ENCODE assay signal across 21 cellular contexts in the genomic region with DNA sequence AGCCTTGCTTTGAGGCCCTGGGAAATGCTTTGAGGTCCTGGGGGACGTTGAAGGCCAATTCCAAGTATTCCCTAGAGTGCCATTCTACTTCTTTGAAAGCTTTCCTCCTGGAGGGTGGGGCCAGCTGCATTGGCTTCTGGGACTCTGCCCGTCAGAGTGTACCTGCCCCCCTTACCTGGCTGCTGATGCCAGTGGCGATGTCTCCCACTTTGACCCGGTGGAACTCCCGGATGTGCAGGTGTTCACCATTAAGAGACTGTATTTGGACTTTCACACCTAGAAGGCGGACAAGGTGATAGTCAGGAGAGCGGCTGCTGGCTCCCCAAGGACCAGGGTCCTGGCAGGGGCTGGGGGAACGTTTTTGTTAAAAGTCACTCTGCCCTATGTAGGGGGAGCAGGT. TPM values are rescaled to one million over a fixed set of nuclear protein-coding genes. Genes with fewer than 3 reads are reported as not detected.
DNase-seq lines count a peak whose midpoint lies in the region; ATAC-seq, FAIRE-seq and TF ChIP-seq lines count a peak whose summit lies in the region.
"Had no signal": no experiment of that assay in that cellular context is flagged by ENCODE, and none has a peak within 500 bp of the region (broad histone marks: within the 10 kb centered on the region; RNA-seq: fewer than 3 reads in every experiment).

No MANE protein-coding gene starts in this region.

- H3K27ac Mint-ChIP-seq in activated naive CD8-positive, alpha-beta T cell treated with anti-CD3 and anti-CD28 coated beads, Interleukin-2, amount 10 ng/mL, durations not matched to agents 7 days and 5 days = peak overlapping the region; percentile 9
- no peak overlapping the region for H3K27ac Mint-ChIP-seq in activated naive CD8-positive, alpha-beta T cell treated with anti-CD3 and anti-CD28 coated beads, Interleukin-2, amount 50 U/mL, for 24 hours
- H3K27ac Mint-ChIP-seq in CD14-positive monocyte = no peak overlapping the region

- H3K9ac ChIP-seq in duodenal mucosa (ENCODE audit: low read depth in 1 of 2, low read length in 2 of 2) = peak overlapping the region in 1 of 2 donors; percentile 51

- peak overlapping the region; percentile 22 for H3K27ac ChIP-seq in duodenal mucosa (ENCODE audit: low read depth, low read length)
- H3K27ac ChIP-seq in small intestine (ENCODE audit: low read depth in 1 of 2, low read length in 1 of 2) = peak overlapping the region; percentile 69 to 83
- H3K27ac ChIP-seq: BLaER1 treated with 17β-estradiol and CSF1 and Interleukin-3, amounts not matched to agents 10 nM and 100 nM had no signal

- TF ChIP-seq CTCF in CD14-positive monocyte (IDR thresholded peaks at IDR 0.05) = no peak

- no peak overlapping the region for H3K4me3 Mint-ChIP-seq in activated naive CD8-positive, alpha-beta T cell treated with anti-CD3 and anti-CD28 coated beads, Interleukin-2, amount 10 ng/mL, durations not matched to agents 7 days and 5 days
- no peak overlapping the region for H3K4me3 Mint-ChIP-seq in activated naive CD8-positive, alpha-beta T cell treated with anti-CD3 and anti-CD28 coated beads, Interleukin-2, amount 50 U/mL, for 24 hours
- no peak overlapping the region for H3K4me3 Mint-ChIP-seq in CD14-positive monocyte
- H3K4me3 Mint-ChIP-seq: CD8-positive, alpha-beta memory T cell; HFFc6 had no signal

- peaks cover 48 to 49% of the 10 kb centered on the region in 2 donors for H3K4me1 ChIP-seq in duodenal mucosa (ENCODE audit: control insufficient read depth in 1 of 2, insufficient read depth in 2 of 2, low read length in 2 of 2)
- H3K4me1 ChIP-seq in small intestine (ENCODE audit: control insufficient read depth in 2 of 2, insufficient read depth in 1 of 2, low read depth in 1 of 2, low read length in 1 of 2) = peaks cover 12 to 23% of the 10 kb centered on the region in 2 donors

- no peak for ATAC-seq in activated naive CD8-positive, alpha-beta T cell treated with anti-CD3 and anti-CD28 coated beads, Interleukin-2, amount 10 ng/mL, durations not matched to agents 7 days and 5 days (ENCODE audit: low read depth)
- no peak for ATAC-seq in activated naive CD8-positive, alpha-beta T cell treated with anti-CD3 and anti-CD28 coated beads, Interleukin-2, amount 50 U/mL, for 24 hours
- ATAC-seq: HepG2 had no signal

- H3K9me3 ChIP-seq in duodenal mucosa (ENCODE audit: control insufficient read depth in 1 of 2, low read length in 2 of 2) (no peaks in the 10 kb centered on the region), small intestine (ENCODE audit: control insufficient read depth, low read depth) (no peaks in the 10 kb centered on the region)
- H3K9me3 ChIP-seq: BLaER1 treated with 17β-estradiol and CSF1 and Interleukin-3, amounts not matched to agents 10 nM and 100 nM had no signal

- H3K4me1 Mint-ChIP-seq in activated naive CD8-positive, alpha-beta T cell treated with anti-CD3 and anti-CD28 coated beads, Interleukin-2, amount 10 ng/mL, durations not matched to agents 7 days and 5 days = peaks cover 20% of the 10 kb centered on the region
- H3K4me1 Mint-ChIP-seq in activated naive CD8-positive, alpha-beta T cell treated with anti-CD3 and anti-CD28 coated beads, Interleukin-2, amount 50 U/mL, for 24 hours = peaks cover 43% of the 10 kb centered on the region
- H3K4me1 Mint-ChIP-seq in CD14-positive monocyte = peaks cover 14% of the 10 kb centered on the region

- no peaks in the 10 kb centered on the region for H3K9me3 Mint-ChIP-seq in activated naive CD8-positive, alpha-beta T cell treated with anti-CD3 and anti-CD28 coated beads, Interleukin-2, amount 10 ng/mL, durations not matched to agents 7 days and 5 days
- H3K9me3 Mint-ChIP-seq in activated naive CD8-positive, alpha-beta T cell treated with anti-CD3 and anti-CD28 coated beads, Interleukin-2, amount 50 U/mL, for 24 hours = no peaks in the 10 kb centered on the region
- peaks cover 0 to 2% (median 0%) of the 10 kb centered on the region in 7 donors for H3K9me3 Mint-ChIP-seq in CD14-positive monocyte
- H3K9me3 Mint-ChIP-seq: CD8-positive, alpha-beta memory T cell; HFFc6 had no signal

- no peak for DNase-seq in activated naive CD8-positive, alpha-beta T cell treated with anti-CD3 and anti-CD28 coated beads, Interleukin-2, amount 10 ng/mL, durations not matched to agents 7 days and 5 days
- no peak for DNase-seq in activated naive CD8-positive, alpha-beta T cell treated with anti-CD3 and anti-CD28 coated beads, Interleukin-2, amount 50 U/mL, for 24 hours
- DNase-seq in small intestine (peak; percentile 83), CD14-positive monocyte (ENCODE audit: low spot score) (no peak)
- no peak for DNase-seq in stimulated activated CD4-positive, alpha-beta T cell treated with anti-CD3 and anti-CD28 coated beads, Interleukin-4, amount 100 ng/mL, for 1 hour
- DNase-seq in stimulated activated CD4-positive, alpha-beta T cell treated with anti-CD3 and anti-CD28 coated beads, Interleukin-2, amount 100 ng/mL, for 48 hours = no peak
- DNase-seq: DMS79, H7, HFFc6, KBM-7, NCI-H1105 treated with DMSO at 0.1 percent for 48 hours, NCI-H187, NCI-H2107, NCI-H510A, NCI-H82 had no signal

- 16 to 68% (median 37%) methylated on average over 8 of the region's 8 CpGs for WGBS in small intestine, 3 donors

- no peaks in the 10 kb centered on the region for H3K27me3 Mint-ChIP-seq in activated naive CD8-positive, alpha-beta T cell treated with anti-CD3 and anti-CD28 coated beads, Interleukin-2, amount 10 ng/mL, durations not matched to agents 7 days and 5 days
- H3K27me3 Mint-ChIP-seq in activated naive CD8-positive, alpha-beta T cell treated with anti-CD3 and anti-CD28 coated beads, Interleukin-2, amount 50 U/mL, for 24 hours = no peaks in the 10 kb centered on the region
- peaks cover 2 to 13% (median 9%) of the 10 kb centered on the region in 3 donors for H3K27me3 Mint-ChIP-seq in CD14-positive monocyte (ENCODE audit: low read depth in 3 of 3)
- H3K27me3 Mint-ChIP-seq: CD8-positive, alpha-beta memory T cell had no signal

- intact Hi-C loops in CD14-positive monocyte (cut with micrococcal nuclease) = no loop called here

- H3K4me3 ChIP-seq in duodenal mucosa (ENCODE audit: low read depth in 1 of 2, low read length in 2 of 2) = no peak overlapping the region
- H3K4me3 ChIP-seq in small intestine (ENCODE audit: low read depth in 1 of 2, low read length in 2 of 2) = no peak overlapping the region
- H3K4me3 ChIP-seq: BLaER1 treated with 17β-estradiol and CSF1 and Interleukin-3, amounts not matched to agents 10 nM and 100 nM had no signal

- POLR2A ChIA-PET in activated naive CD8-positive, alpha-beta T cell treated with anti-CD3 and anti-CD28 coated beads, Interleukin-2, amount 10 ng/mL, durations not matched to agents 7 days and 5 days (lab: Charles Lee) = interaction anchor here (1.1 to 5.2 kb wide), 2 partner anchors 17 to 23 kb away, joined by 3 to 34 read pairs; no protein-coding TSS in a partner anchor

- H3K36me3 ChIP-seq in duodenal mucosa (ENCODE audit: control insufficient read depth in 1 of 2, insufficient read depth in 2 of 2, low read length in 2 of 2) = peaks cover 30 to 62% of the 10 kb centered on the region in 2 donors
- H3K36me3 ChIP-seq in small intestine (ENCODE audit: control insufficient read depth in 2 of 2, insufficient read depth in 2 of 2, low read length in 2 of 2) = peaks cover 11 to 14% of the 10 kb centered on the region in 2 donors

- no peaks in the 10 kb centered on the region for H3K27me3 ChIP-seq in duodenal mucosa (ENCODE audit: control insufficient read depth in 1 of 2, insufficient read depth in 2 of 2, low read length in 2 of 2)
- no peaks in the 10 kb centered on the region for H3K27me3 ChIP-seq in small intestine (ENCODE audit: control insufficient read depth in 2 of 2, insufficient read depth in 2 of 2, low read length in 2 of 2)
- H3K27me3 ChIP-seq: BLaER1 treated with 17β-estradiol and CSF1 and Interleukin-3, amounts not matched to agents 10 nM and 100 nM had no signal

- no peak for FAIRE-seq in small intestine (lab: Jason Lieb, UNC)
- FAIRE-seq: GM12892, HepG2 had no signal

- peaks cover 9% of the 10 kb centered on the region for H3K36me3 Mint-ChIP-seq in activated naive CD8-positive, alpha-beta T cell treated with anti-CD3 and anti-CD28 coated beads, Interleukin-2, amount 10 ng/mL, durations not matched to agents 7 days and 5 days
- peaks cover 49% of the 10 kb centered on the region for H3K36me3 Mint-ChIP-seq in activated naive CD8-positive, alpha-beta T cell treated with anti-CD3 and anti-CD28 coated beads, Interleukin-2, amount 50 U/mL, for 24 hours (ENCODE audit: low read depth)
- H3K36me3 Mint-ChIP-seq in CD14-positive monocyte = peaks cover 66 to 73% of the 10 kb centered on the region in 2 donors

RNA-seq across cellular contexts. Expression of a gene that starts 3.1 kb away (rescaled TPM):
- total RNA-seq in activated naive CD8-positive, alpha-beta T cell treated with anti-CD3 and anti-CD28 coated beads, Interleukin-2, amount 10 ng/mL, durations not matched to agents 7 days and 5 days = under 1 TPM; 0.53 to 0.65 TPM
- polyA plus RNA-seq in small intestine (under 1 TPM in 1 of 3 donors, not detected in 2; 0.04 TPM), CD14-positive monocyte (not detected)
- total RNA-seq: A673, HepG2 had no signal
- polyA plus RNA-seq: HepG2 had no signal

RNA-seq across cellular contexts. Expression of a gene that starts 43.3 kb away (rescaled TPM):
- total RNA-seq in activated naive CD8-positive, alpha-beta T cell treated with anti-CD3 and anti-CD28 coated beads, Interleukin-2, amount 10 ng/mL, durations not matched to agents 7 days and 5 days = 100 to 1,000 TPM; 408 to 411 TPM
- polyA plus RNA-seq in small intestine (10 to 100 TPM in 1 of 3 donors, 1 to 10 TPM in 2; 3.1 to 15.4 (median 8.3) TPM), CD14-positive monocyte (10 to 100 TPM; 23.8 to 24.8 TPM)

RNA-seq across cellular contexts. Expression of a gene that starts 51.8 kb away (rescaled TPM):
- total RNA-seq in activated naive CD8-positive, alpha-beta T cell treated with anti-CD3 and anti-CD28 coated beads, Interleukin-2, amount 10 ng/mL, durations not matched to agents 7 days and 5 days = 10 to 100 TPM; 25.9 to 33.7 TPM
- 10 to 100 TPM; 10.8 to 19.2 (median 11.3) TPM for polyA plus RNA-seq in small intestine
- polyA plus RNA-seq in CD14-positive monocyte = 1 to 10 TPM; 1.4 to 3.8 TPM
